1 cellular context compared by ENCODE assay signal in the genomic region with DNA sequence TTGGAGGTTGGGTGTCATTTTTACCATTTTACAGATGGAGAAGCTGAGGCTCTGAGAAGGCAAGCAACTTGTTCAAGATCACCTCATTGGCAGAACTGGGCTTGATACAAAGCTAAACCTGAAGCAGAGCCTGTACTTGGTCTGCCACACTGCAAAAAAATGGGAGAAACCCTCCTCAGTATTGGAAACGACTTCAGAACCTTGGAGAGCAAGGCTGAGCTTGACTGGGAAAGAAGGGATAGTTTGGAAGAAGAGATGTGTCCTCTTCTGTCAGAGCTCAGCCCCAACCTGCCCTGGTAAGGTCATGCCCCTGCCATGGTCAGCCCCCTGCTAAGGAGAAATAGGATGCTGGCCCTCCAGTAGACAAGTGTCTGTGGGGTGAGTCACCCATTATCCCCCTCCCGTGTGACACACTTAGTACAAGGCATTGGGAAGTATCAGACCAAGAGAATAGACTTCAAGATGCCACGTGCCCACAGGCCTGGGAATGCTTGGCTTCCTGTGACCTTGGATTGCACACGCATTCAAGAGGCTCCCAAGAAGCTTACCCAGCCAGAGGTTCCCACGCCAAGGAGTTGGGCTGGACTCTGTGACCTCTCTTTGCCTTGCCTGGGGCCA.
TF ChIP-seq lines count a peak whose summit lies in the region.

No MANE protein-coding gene starts in this region.

TF ChIP-seq in GM12878, 131 proteins besides CTCF, POLR2A, EP300 and RAD21:
- TF ChIP-seq DPF2 (IDR thresholded peaks at IDR 0.05) (no peak), SP1 (IDR thresholded peaks at IDR 0.05; ENCODE audit: low read depth, low read length) (no peak)
- TF ChIP-seq, protein P1, sequence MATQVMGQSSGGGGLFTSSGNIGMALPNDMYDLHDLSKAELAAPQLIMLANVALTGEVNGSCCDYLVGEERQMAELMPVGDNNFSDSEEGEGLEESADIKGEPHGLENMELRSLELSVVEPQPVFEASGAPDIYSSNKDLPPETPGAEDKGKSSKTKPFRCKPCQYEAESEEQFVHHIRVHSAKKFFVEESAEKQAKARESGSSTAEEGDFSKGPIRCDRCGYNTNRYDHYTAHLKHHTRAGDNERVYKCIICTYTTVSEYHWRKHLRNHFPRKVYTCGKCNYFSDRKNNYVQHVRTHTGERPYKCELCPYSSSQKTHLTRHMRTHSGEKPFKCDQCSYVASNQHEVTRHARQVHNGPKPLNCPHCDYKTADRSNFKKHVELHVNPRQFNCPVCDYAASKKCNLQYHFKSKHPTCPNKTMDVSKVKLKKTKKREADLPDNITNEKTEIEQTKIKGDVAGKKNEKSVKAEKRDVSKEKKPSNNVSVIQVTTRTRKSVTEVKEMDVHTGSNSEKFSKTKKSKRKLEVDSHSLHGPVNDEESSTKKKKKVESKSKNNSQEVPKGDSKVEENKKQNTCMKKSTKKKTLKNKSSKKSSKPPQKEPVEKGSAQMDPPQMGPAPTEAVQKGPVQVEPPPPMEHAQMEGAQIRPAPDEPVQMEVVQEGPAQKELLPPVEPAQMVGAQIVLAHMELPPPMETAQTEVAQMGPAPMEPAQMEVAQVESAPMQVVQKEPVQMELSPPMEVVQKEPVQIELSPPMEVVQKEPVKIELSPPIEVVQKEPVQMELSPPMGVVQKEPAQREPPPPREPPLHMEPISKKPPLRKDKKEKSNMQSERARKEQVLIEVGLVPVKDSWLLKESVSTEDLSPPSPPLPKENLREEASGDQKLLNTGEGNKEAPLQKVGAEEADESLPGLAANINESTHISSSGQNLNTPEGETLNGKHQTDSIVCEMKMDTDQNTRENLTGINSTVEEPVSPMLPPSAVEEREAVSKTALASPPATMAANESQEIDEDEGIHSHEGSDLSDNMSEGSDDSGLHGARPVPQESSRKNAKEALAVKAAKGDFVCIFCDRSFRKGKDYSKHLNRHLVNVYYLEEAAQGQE (IDR thresholded peaks at IDR 0.05; ENCODE audit: low read depth, low read length): peak; percentile 71; the same call in 1 of the 2 replicates
